Comparison of ENCODE assay signal across 23 cellular contexts in genomic region chrX:8636442-8636841, GRCh38.
DNase-seq lines count a peak whose midpoint lies in the region; ATAC-seq, FAIRE-seq and TF ChIP-seq lines count a peak whose summit lies in the region.
"Had no signal": no experiment of that assay in that cellular context is flagged by ENCODE, and none has a peak within 500 bp of the region (broad histone marks: within the 10 kb centered on the region; RNA-seq: fewer than 3 reads in every experiment).

No MANE protein-coding gene starts in this region.

- peak; percentile 92 for TF ChIP-seq EP300 in neural cell (conservative IDR thresholded peaks at IDR 0.05; ENCODE audit: poor library complexity, severe bottlenecking)

- peak overlapping the region; percentile 34 for H3K27ac ChIP-seq in neural cell (ENCODE audit: low read length)
- H3K27ac ChIP-seq: 22Rv1; BLaER1 treated with 17β-estradiol and CSF1 and Interleukin-3, amounts not matched to agents 10 nM and 100 nM had no signal

- H3K9me3 Mint-ChIP-seq in activated naive CD4-positive, alpha-beta T cell treated with anti-CD3 and anti-CD28 coated beads, Interleukin-2, amount 50 U/mL, for 72 hours, result no peaks in the 10 kb centered on the region
- H3K9me3 Mint-ChIP-seq: CD4-positive, alpha-beta T cell; GM23338; HFFc6 had no signal

- no peak for TF ChIP-seq CTCF in neural cell (IDR thresholded peaks at IDR 0.05; ENCODE audit: poor library complexity, severe bottlenecking)

- H2AFZ ChIP-seq in neural cell (ENCODE audit: low read depth, low read length), result no peak overlapping the region
- H2AFZ ChIP-seq: GM23338 had no signal

- no peaks in the 10 kb centered on the region for H4K20me1 ChIP-seq in neural cell (ENCODE audit: insufficient read depth)
- H4K20me1 ChIP-seq: BLaER1 treated with 17β-estradiol and CSF1 and Interleukin-3, amounts not matched to agents 10 nM and 100 nM had no signal

- no peaks in the 10 kb centered on the region for H3K9me3 ChIP-seq in neural cell (ENCODE audit: low read length)
- H3K9me3 ChIP-seq: BE2C; BLaER1 treated with 17β-estradiol and CSF1 and Interleukin-3, amounts not matched to agents 10 nM and 100 nM; HAP-1 had no signal

- TF ChIP-seq RAD21 in neural cell (conservative IDR thresholded peaks at IDR 0.05), result no peak

- no peak overlapping the region for H3K27ac Mint-ChIP-seq in activated naive CD4-positive, alpha-beta T cell treated with anti-CD3 and anti-CD28 coated beads, Interleukin-2, amount 50 U/mL, for 72 hours
- H3K27ac Mint-ChIP-seq: CD14-positive monocyte; CD4-positive, alpha-beta T cell; CD8-positive, alpha-beta memory T cell; HFFc6 had no signal

- no peaks in the 10 kb centered on the region for H3K36me3 Mint-ChIP-seq in activated naive CD4-positive, alpha-beta T cell treated with anti-CD3 and anti-CD28 coated beads, Interleukin-2, amount 50 U/mL, for 72 hours
- H3K36me3 Mint-ChIP-seq: CD14-positive monocyte; CD8-positive, alpha-beta memory T cell had no signal

- no peaks in the 10 kb centered on the region for H3K9me2 ChIP-seq in neural cell (ENCODE audit: insufficient read depth, low read length)

- H3K4me2 ChIP-seq in neural cell (ENCODE audit: low read length), result peak overlapping the region; percentile 39
- H3K4me2 ChIP-seq: BLaER1 treated with 17β-estradiol and CSF1 and Interleukin-3, amounts not matched to agents 10 nM and 100 nM; GM23338 had no signal

- TF ChIP-seq POLR2A in GM12891 (IDR thresholded peaks at IDR 0.05; ENCODE audit: low read depth, low read length), result no peak

- no peaks in the 10 kb centered on the region for H3K27me3 ChIP-seq in neural cell (ENCODE audit: insufficient read depth, low read depth, low read length)
- H3K27me3 ChIP-seq: BE2C; BLaER1 treated with 17β-estradiol and CSF1 and Interleukin-3, amounts not matched to agents 10 nM and 100 nM had no signal

- H3K79me2 ChIP-seq in neural cell (replicated peaks; ENCODE audit: insufficient read depth, low read length), result no peaks in the 10 kb centered on the region

- no peaks in the 10 kb centered on the region for H3F3A ChIP-seq in neural cell (ENCODE audit: insufficient read depth, low read length, poor library complexity, severe bottlenecking)

- peak; percentile 25 for DNase-seq in NCI-H82 (lab: John Stamatoyannopoulos, UW)
- DNase-seq in NCI-H82 treated with DMSO at 0.1 percent for 48 hours (lab: John Stamatoyannopoulos, UW; ENCODE audit: unreplicated experiment), result no peak
- peak; percentile 1 for DNase-seq in NCI-H69 (lab: John Stamatoyannopoulos, UW)
- no peak for DNase-seq in GM12891 (ENCODE audit: insufficient read length, low spot score)
- DNase-seq in activated naive CD4-positive, alpha-beta T cell treated with anti-CD3 and anti-CD28 coated beads, Interleukin-2, amount 50 U/mL, for 72 hours (ENCODE audit: low spot score in 2 of 2), result no peak
- DNase-seq: ACHN; AML-193; BE2C; CD4-positive, alpha-beta T cell; CD8-positive, alpha-beta memory T cell; DMS53; DMS79 treated with DMSO at 0.1 percent for 48 hours; GF-D8; HFFc6 had no signal

- no peak overlapping the region for H3K9ac ChIP-seq in neural cell (ENCODE audit: low read length)
- H3K9ac ChIP-seq: BLaER1 treated with 17β-estradiol and CSF1 and Interleukin-3, amounts not matched to agents 10 nM and 100 nM had no signal

- no peaks in the 10 kb centered on the region for H3K36me3 ChIP-seq in neural cell (ENCODE audit: insufficient read depth, low read length)
- H3K36me3 ChIP-seq: BE2C; BLaER1 treated with 17β-estradiol and CSF1 and Interleukin-3, amounts not matched to agents 10 nM and 100 nM; HAP-1 had no signal

- FAIRE-seq in GM12891 (lab: Jason Lieb, UNC), result no peak
- FAIRE-seq: A204.1, GM12892, H54 had no signal

- no peak for ATAC-seq in activated naive CD4-positive, alpha-beta T cell treated with anti-CD3 and anti-CD28 coated beads, Interleukin-2, amount 50 U/mL, for 72 hours
- ATAC-seq: GM23338 had no signal

- H3K4me3 ChIP-seq in neural cell (ENCODE audit: low read length), result peak overlapping the region; percentile 46
- H3K4me3 ChIP-seq: BLaER1 treated with 17β-estradiol and CSF1 and Interleukin-3, amounts not matched to agents 10 nM and 100 nM; GM23338; HAP-1 had no signal

TF ChIP-seq in neural cell, 6 proteins besides CTCF, POLR2A, EP300 and RAD21:
- TF ChIP-seq, protein P1, sequence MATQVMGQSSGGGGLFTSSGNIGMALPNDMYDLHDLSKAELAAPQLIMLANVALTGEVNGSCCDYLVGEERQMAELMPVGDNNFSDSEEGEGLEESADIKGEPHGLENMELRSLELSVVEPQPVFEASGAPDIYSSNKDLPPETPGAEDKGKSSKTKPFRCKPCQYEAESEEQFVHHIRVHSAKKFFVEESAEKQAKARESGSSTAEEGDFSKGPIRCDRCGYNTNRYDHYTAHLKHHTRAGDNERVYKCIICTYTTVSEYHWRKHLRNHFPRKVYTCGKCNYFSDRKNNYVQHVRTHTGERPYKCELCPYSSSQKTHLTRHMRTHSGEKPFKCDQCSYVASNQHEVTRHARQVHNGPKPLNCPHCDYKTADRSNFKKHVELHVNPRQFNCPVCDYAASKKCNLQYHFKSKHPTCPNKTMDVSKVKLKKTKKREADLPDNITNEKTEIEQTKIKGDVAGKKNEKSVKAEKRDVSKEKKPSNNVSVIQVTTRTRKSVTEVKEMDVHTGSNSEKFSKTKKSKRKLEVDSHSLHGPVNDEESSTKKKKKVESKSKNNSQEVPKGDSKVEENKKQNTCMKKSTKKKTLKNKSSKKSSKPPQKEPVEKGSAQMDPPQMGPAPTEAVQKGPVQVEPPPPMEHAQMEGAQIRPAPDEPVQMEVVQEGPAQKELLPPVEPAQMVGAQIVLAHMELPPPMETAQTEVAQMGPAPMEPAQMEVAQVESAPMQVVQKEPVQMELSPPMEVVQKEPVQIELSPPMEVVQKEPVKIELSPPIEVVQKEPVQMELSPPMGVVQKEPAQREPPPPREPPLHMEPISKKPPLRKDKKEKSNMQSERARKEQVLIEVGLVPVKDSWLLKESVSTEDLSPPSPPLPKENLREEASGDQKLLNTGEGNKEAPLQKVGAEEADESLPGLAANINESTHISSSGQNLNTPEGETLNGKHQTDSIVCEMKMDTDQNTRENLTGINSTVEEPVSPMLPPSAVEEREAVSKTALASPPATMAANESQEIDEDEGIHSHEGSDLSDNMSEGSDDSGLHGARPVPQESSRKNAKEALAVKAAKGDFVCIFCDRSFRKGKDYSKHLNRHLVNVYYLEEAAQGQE (IDR thresholded peaks at IDR 0.05; ENCODE audit: borderline replicate concordance), result no peak
- TF ChIP-seq POLR2AphosphoS5 (IDR thresholded peaks at IDR 0.05), result peak; percentile 76

TF ChIP-seq in GM12891, 5 proteins besides CTCF, POLR2A, EP300 and RAD21:
- TF ChIP-seq POLR2AphosphoS5 (IDR thresholded peaks at IDR 0.05; ENCODE audit: low read depth, low read length) (no peak), POU2F2 (IDR thresholded peaks at IDR 0.05; ENCODE audit: low read depth, low read length) (no peak), PAX5 (IDR thresholded peaks at IDR 0.05; ENCODE audit: insufficient read depth, low read length, severe bottlenecking) (no peak), SPI1 (IDR thresholded peaks at IDR 0.05; ENCODE audit: low read depth, low read length) (no peak)

Comparison
In these comparisons a context has a peak if more than half of its experiments do, and no peak if none do; other contexts are left out.
1. DNase-seq: peak in NCI-H82 (single experiment) and NCI-H69 (single experiment); none in NCI-H82 treated with DMSO at 0.1 percent for 48 hours (single experiment), GM12891 (single experiment) and activated naive CD4-positive, alpha-beta T cell treated with anti-CD3 and anti-CD28 coated beads, Interleukin-2, amount 50 U/mL, for 72 hours (0 of 2).